In the genomic region with DNA sequence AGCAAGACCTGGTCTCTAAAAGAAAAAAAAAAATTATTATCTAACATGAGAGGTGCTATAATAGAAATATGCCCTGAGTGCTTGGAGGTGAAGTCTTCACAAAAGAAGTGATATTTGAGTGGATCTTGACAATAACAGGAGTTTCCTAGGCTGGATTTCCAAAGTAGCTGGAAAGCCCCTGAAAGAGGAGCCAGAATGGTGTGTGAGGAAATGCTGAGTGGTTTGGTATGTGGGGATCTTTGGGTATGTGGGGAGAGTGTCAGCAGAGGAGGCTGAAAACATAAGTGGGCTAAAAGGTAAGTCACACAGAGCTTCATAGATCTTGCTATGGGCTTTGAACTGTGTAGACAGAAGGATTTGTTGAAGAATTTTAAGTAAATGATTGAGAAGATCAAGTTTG, we compare ENCODE assay signal across 18 cellular contexts.
"Had no signal": no experiment of that assay in that cellular context is flagged by ENCODE, and none has a peak within 500 bp of the region (broad histone marks: within the 10 kb centered on the region; RNA-seq: fewer than 3 reads in every experiment).

No MANE protein-coding gene starts in this region.

- H3K9me3 ChIP-seq: upper lobe of right lung had no signal

- H3K27ac ChIP-seq: brain microvascular endothelial cell, epithelial cell of prostate, upper lobe of right lung had no signal

- H3K27me3 Mint-ChIP-seq: activated naive CD8-positive, alpha-beta T cell treated with anti-CD3 and anti-CD28 coated beads for 36 hours; dendritic cell treated with granulocyte-macrophage colony-stimulating factor and Interleukin-4, amounts not matched to agents 40 ng/mL and 50 ng/mL, for 4 days had no signal

- H3K4me3 Mint-ChIP-seq: activated naive CD8-positive, alpha-beta T cell treated with anti-CD3 and anti-CD28 coated beads for 36 hours; dendritic cell treated with granulocyte-macrophage colony-stimulating factor and Interleukin-4, amounts not matched to agents 40 ng/mL and 50 ng/mL, for 4 days; effector memory CD8-positive, alpha-beta T cell; neural crest cell had no signal

- H3K9me3 Mint-ChIP-seq: effector memory CD8-positive, alpha-beta T cell had no signal

- H3K36me3 ChIP-seq: brain microvascular endothelial cell, upper lobe of right lung had no signal

- H3K27ac Mint-ChIP-seq: activated naive CD8-positive, alpha-beta T cell treated with anti-CD3 and anti-CD28 coated beads for 36 hours; dendritic cell treated with granulocyte-macrophage colony-stimulating factor and Interleukin-4, amounts not matched to agents 40 ng/mL and 50 ng/mL, for 4 days; effector memory CD8-positive, alpha-beta T cell had no signal

- H3K27me3 ChIP-seq: brain microvascular endothelial cell, upper lobe of right lung had no signal

- DNase-seq: activated CD4-positive, alpha-beta T cell treated with anti-CD3 and anti-CD28 coated beads for 48 hours; activated gamma-delta T cell; activated naive CD8-positive, alpha-beta T cell treated with anti-CD3 and anti-CD28 coated beads for 36 hours; amygdala; brain microvascular endothelial cell; cerebellar nuclear complex; effector memory CD8-positive, alpha-beta T cell; kidney; left ventricle myocardium superior; stimulated activated CD4-positive, alpha-beta T cell treated with anti-CD3 and anti-CD28 coated beads, Interleukin-15, amount 100 ng/mL, for 24 hours; stimulated activated CD4-positive, alpha-beta T cell treated with anti-CD3 and anti-CD28 coated beads, Interleukin-4, amount 100 ng/mL, for 4 hours; stimulated activated CD8-positive, alpha-beta memory T cell treated with anti-CD3 and anti-CD28 coated beads, Interleukin-4, amount 100 ng/mL, for 48 hours; stimulated activated naive CD8-positive, alpha-beta T cell treated with anti-CD3 and anti-CD28 coated beads, Interleukin-15, Interleukin-2, amounts not matched to agents 100 U/mL and 50 U/mL, for 24 hours; T-helper 2 cell; upper lobe of right lung had no signal

- H3K4me3 ChIP-seq: upper lobe of right lung had no signal

- ATAC-seq: effector memory CD8-positive, alpha-beta T cell; left ventricle myocardium superior; stimulated activated naive CD8-positive, alpha-beta T cell treated with anti-CD3 and anti-CD28 coated beads, Interleukin-15, Interleukin-2, amounts not matched to agents 100 U/mL and 50 U/mL, for 24 hours; upper lobe of right lung had no signal
